Comparison of ENCODE assay signal across 1 cellular context in the genomic region with DNA sequence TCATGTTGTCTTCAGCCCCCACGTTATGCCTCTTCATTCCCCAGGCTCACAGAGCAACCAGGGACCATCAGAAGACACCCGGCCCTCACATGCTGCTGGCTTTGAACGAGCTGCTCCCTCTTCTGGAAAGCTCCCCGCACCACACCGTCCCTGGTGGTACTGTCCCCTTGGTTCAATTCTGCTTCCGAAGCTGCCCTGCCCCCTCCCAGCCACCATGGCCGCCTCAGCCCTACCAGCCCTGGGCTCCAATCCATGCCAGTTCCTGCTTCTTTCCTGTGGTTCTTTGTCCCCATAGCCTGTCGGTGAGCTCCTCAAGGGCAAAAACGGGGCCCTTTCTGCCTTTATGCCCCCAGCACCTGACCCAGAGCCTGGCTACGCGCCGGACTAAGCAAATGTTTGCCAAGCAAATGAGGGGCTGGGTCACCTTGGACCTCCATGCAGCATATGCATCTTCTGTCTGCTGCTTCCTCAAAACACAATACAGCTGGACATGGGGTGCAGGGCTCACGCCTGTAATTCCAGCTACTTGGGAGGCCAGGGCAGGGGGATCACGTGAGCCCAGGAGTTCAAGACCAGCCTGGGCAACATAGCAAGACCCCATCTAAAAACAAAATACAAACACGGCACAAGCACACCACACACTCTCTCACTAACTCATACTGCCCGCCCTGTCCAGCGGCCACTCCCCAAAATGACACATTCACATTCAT.
TF ChIP-seq lines count a peak whose summit lies in the region.

No MANE protein-coding gene starts in this region.

TF ChIP-seq in H1, 55 proteins besides CTCF, POLR2A, EP300 and RAD21:
- TF ChIP-seq JUN (IDR thresholded peaks at IDR 0.05; ENCODE audit: low read depth, low read length), result no peak
- no peak for TF ChIP-seq FOSL1 (IDR thresholded peaks at IDR 0.05; ENCODE audit: insufficient read depth, low read depth, low read length)
- no peak for TF ChIP-seq SAP30 (IDR thresholded peaks at IDR 0.05; ENCODE audit: insufficient read depth, insufficient replicate concordance, low read length)
- no peak for TF ChIP-seq SIN3A (conservative IDR thresholded peaks at IDR 0.05 in 1 of 2, IDR thresholded peaks at IDR 0.05 in 1 of 2; ENCODE audit: low read depth in 1 of 2, low read length in 2 of 2)
- no peak for TF ChIP-seq CHD1 (IDR thresholded peaks at IDR 0.05; ENCODE audit: low read depth, low read length)
- TF ChIP-seq TBP (IDR thresholded peaks at IDR 0.05; ENCODE audit: low read depth, low read length), result no peak
TF ChIP-seq in H1: peak in this region for 0.
